1 cellular context compared by ENCODE assay signal in genomic region chr14:104686624-104687517, GRCh38.
TF ChIP-seq lines count a peak whose summit lies in the region.

No MANE protein-coding gene starts in this region.

TF ChIP-seq in H1, 55 proteins besides CTCF, POLR2A, EP300 and RAD21:
- no peak for TF ChIP-seq TEAD4 (IDR thresholded peaks at IDR 0.05; ENCODE audit: low read depth, low read length)
- TF ChIP-seq GTF2F1 (IDR thresholded peaks at IDR 0.05; ENCODE audit: borderline replicate concordance, low read depth, low read length), result no peak
- no peak for TF ChIP-seq ASH2L (IDR thresholded peaks at IDR 0.05; ENCODE audit: low read length)
- TF ChIP-seq ZNF274 (IDR thresholded peaks at IDR 0.05; ENCODE audit: borderline replicate concordance, extremely low read depth, low read length), result no peak
- no peak for TF ChIP-seq EGR1 (IDR thresholded peaks at IDR 0.05; ENCODE audit: borderline replicate concordance, low read depth, low read length)
- no peak for TF ChIP-seq BACH1 (IDR thresholded peaks at IDR 0.05; ENCODE audit: low read length)
- no peak for TF ChIP-seq SP2 (IDR thresholded peaks at IDR 0.05; ENCODE audit: low read length)
- TF ChIP-seq USF2 (IDR thresholded peaks at IDR 0.05; ENCODE audit: low read length), result no peak
- no peak for TF ChIP-seq SUZ12 (IDR thresholded peaks at IDR 0.05; ENCODE audit: low read length)
- TF ChIP-seq E2F6 (IDR thresholded peaks at IDR 0.05), result no peak
